1 cellular context compared by ENCODE assay signal in the genomic region with DNA sequence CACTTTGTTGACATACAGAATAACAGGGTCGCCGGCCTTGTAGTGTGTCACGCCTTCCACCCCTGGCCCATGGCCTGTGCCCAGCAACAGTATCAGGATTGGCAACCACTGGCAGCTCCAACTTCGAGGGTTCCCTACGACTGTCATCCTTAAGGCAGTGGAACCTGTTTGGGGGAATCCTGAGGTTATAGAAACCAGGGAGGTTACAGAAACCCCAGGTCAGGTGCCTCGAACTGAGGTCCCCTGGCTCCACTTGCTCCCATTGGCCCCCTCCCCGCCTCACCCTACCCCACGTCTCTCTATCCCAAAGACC.
TF ChIP-seq lines count a peak whose summit lies in the region.

No MANE protein-coding gene starts in this region.

TF ChIP-seq in IMR-90, 13 proteins besides CTCF, POLR2A, EP300 and RAD21:
- TF ChIP-seq MAFK (IDR thresholded peaks at IDR 0.05; ENCODE audit: low read depth, low read length): no peak
- no peak for TF ChIP-seq MAZ (IDR thresholded peaks at IDR 0.05; ENCODE audit: borderline replicate concordance, low read depth, low read length)
- TF ChIP-seq CEBPB (IDR thresholded peaks at IDR 0.05; ENCODE audit: low read depth, low read length): no peak
- TF ChIP-seq, protein P1, sequence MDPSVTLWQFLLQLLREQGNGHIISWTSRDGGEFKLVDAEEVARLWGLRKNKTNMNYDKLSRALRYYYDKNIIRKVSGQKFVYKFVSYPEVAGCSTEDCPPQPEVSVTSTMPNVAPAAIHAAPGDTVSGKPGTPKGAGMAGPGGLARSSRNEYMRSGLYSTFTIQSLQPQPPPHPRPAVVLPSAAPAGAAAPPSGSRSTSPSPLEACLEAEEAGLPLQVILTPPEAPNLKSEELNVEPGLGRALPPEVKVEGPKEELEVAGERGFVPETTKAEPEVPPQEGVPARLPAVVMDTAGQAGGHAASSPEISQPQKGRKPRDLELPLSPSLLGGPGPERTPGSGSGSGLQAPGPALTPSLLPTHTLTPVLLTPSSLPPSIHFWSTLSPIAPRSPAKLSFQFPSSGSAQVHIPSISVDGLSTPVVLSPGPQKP (IDR thresholded peaks at IDR 0.05; ENCODE audit: borderline replicate concordance, low read depth, low read length): no peak
- no peak for TF ChIP-seq SMC3 (IDR thresholded peaks at IDR 0.05; ENCODE audit: low read depth, low read length)
- TF ChIP-seq NFE2L2 (IDR thresholded peaks at IDR 0.05; ENCODE audit: low read depth, low read length): no peak
- TF ChIP-seq FOS (IDR thresholded peaks at IDR 0.05; ENCODE audit: low read depth, low read length): no peak
- TF ChIP-seq RCOR1 (IDR thresholded peaks at IDR 0.05; ENCODE audit: insufficient replicate concordance, low read length): no peak
- no peak for TF ChIP-seq MXI1 (IDR thresholded peaks at IDR 0.05; ENCODE audit: borderline replicate concordance, low read depth, low read length)
- TF ChIP-seq BHLHE40 (IDR thresholded peaks at IDR 0.05; ENCODE audit: low read depth, low read length): no peak
- TF ChIP-seq, protein P2, sequence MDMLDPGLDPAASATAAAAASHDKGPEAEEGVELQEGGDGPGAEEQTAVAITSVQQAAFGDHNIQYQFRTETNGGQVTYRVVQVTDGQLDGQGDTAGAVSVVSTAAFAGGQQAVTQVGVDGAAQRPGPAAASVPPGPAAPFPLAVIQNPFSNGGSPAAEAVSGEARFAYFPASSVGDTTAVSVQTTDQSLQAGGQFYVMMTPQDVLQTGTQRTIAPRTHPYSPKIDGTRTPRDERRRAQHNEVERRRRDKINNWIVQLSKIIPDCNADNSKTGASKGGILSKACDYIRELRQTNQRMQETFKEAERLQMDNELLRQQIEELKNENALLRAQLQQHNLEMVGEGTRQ (IDR thresholded peaks at IDR 0.05; ENCODE audit: low read depth, low read length): no peak
- TF ChIP-seq RFX5 (IDR thresholded peaks at IDR 0.05; ENCODE audit: low read depth, low read length): no peak
- TF ChIP-seq CHD1 (IDR thresholded peaks at IDR 0.05; ENCODE audit: low read depth, low read length): no peak
